10 cellular contexts compared by ENCODE assay signal in genomic region chrX:10157032-10157341, GRCh38. TPM values are rescaled to one million over a fixed set of nuclear protein-coding genes. Genes with fewer than 3 reads are reported as not detected.
A peak's percentile ranks its signal among the peaks of the same experiment; 100 is the strongest.
DNase-seq lines count a peak whose midpoint lies in the region; ATAC-seq and TF ChIP-seq lines count a peak whose summit lies in the region.
"Had no signal": no experiment of that assay in that cellular context is flagged by ENCODE, and none has a peak within 500 bp of the region (broad histone marks: within the 10 kb centered on the region; RNA-seq: fewer than 3 reads in every experiment).

No MANE protein-coding gene starts in this region.

- no peak for TF ChIP-seq CTCF in natural killer cell (IDR thresholded peaks at IDR 0.05)
- TF ChIP-seq CTCF in coronary artery (IDR thresholded peaks at IDR 0.05) = no peak
- no peak for TF ChIP-seq CTCF in lower leg skin (IDR thresholded peaks at IDR 0.05)

- H3K27me3 Mint-ChIP-seq in natural killer cell (ENCODE audit: low read depth in 2 of 2) = peaks cover 21 to 61% of the 10 kb centered on the region in 2 donors
- H3K27me3 Mint-ChIP-seq in natural killer cell treated with Interleukin-12 subunit alpha and Interleukin-12 subunit beta and Interleukin-15 and Interleukin-18, amount 100 ng/mL, for 72 hours = peaks cover 28 to 37% of the 10 kb centered on the region in 2 donors
- peaks cover 0 to 21% (median 0%) of the 10 kb centered on the region in 3 donors for H3K27me3 Mint-ChIP-seq in naive B cell

- ATAC-seq in natural killer cell (no peak), naive B cell (ENCODE audit: low read depth in 2 of 2) (peak in 1 of 2 donors; percentile 40), HG02759 (IDR thresholded peaks at IDR 0.05; ENCODE audit: unreplicated experiment) (no peak), HG03025 (IDR thresholded peaks at IDR 0.05; ENCODE audit: low FRiP score, unreplicated experiment) (no peak)
- ATAC-seq in natural killer cell treated with Interleukin-12 subunit alpha and Interleukin-12 subunit beta and Interleukin-15 and Interleukin-18, amount 100 ng/mL, for 72 hours = no peak

- intact Hi-C loops in natural killer cell (cut with micrococcal nuclease) (no loop called here), lower leg skin (cut with DNase I; ENCODE audit: low total_unique reads) (no loop called here)

- DNase-seq in natural killer cell (no peak), coronary artery (ENCODE audit: low spot score) (no peak), naive B cell (no peak), lower leg skin (ENCODE audit: low spot score in 2 of 2) (no peak)
- no peak for DNase-seq in natural killer cell treated with Interleukin-12 subunit alpha and Interleukin-12 subunit beta and Interleukin-15 and Interleukin-18, amount 100 ng/mL, for 72 hours (ENCODE audit: low spot score)
- no peak for DNase-seq in stimulated activated CD4-positive, alpha-beta T cell treated with anti-CD3 and anti-CD28 coated beads, Interleukin-4, amount 100 ng/mL, for 1 hour
- DNase-seq: CD4-positive, CD25-positive, alpha-beta regulatory T cell had no signal

- peak overlapping the region; percentile 41 for H3K27ac ChIP-seq in coronary artery

- no peak for TF ChIP-seq POLR2A in lower leg skin (IDR thresholded peaks at IDR 0.05)

- H3K4me1 Mint-ChIP-seq in natural killer cell = no peaks in the 10 kb centered on the region
- peaks cover 0 to 3% of the 10 kb centered on the region in 2 donors for H3K4me1 Mint-ChIP-seq in natural killer cell treated with Interleukin-12 subunit alpha and Interleukin-12 subunit beta and Interleukin-15 and Interleukin-18, amount 100 ng/mL, for 72 hours (ENCODE audit: low read depth in 2 of 2)
- peaks cover 22 to 42% (median 33%) of the 10 kb centered on the region in 3 donors for H3K4me1 Mint-ChIP-seq in naive B cell

- H3K4me3 ChIP-seq in coronary artery (peak overlapping the region; percentile 62), lower leg skin (ENCODE audit: low read depth, poor library complexity, severe bottlenecking) (no peak overlapping the region)

- H3K27ac Mint-ChIP-seq in natural killer cell = no peak overlapping the region
- no peak overlapping the region for H3K27ac Mint-ChIP-seq in natural killer cell treated with Interleukin-12 subunit alpha and Interleukin-12 subunit beta and Interleukin-15 and Interleukin-18, amount 100 ng/mL, for 72 hours
- H3K27ac Mint-ChIP-seq in naive B cell = peak overlapping the region; percentile 81 to 93 (median 88)
- H3K27ac Mint-ChIP-seq: activated naive CD4-positive, alpha-beta T cell treated with anti-CD3 and anti-CD28 coated beads, Interleukin-2, amount 50 U/mL, for 24 hours had no signal

- peak overlapping the region; percentile 6 for H3K4me3 Mint-ChIP-seq in natural killer cell
- H3K4me3 Mint-ChIP-seq in natural killer cell treated with Interleukin-12 subunit alpha and Interleukin-12 subunit beta and Interleukin-15 and Interleukin-18, amount 100 ng/mL, for 72 hours = no peak overlapping the region
- peak overlapping the region; percentile 82 to 94 (median 89) for H3K4me3 Mint-ChIP-seq in naive B cell
- H3K4me3 Mint-ChIP-seq: activated naive CD4-positive, alpha-beta T cell treated with anti-CD3 and anti-CD28 coated beads, Interleukin-2, amount 50 U/mL, for 24 hours; CD4-positive, CD25-positive, alpha-beta regulatory T cell had no signal

- no peaks in the 10 kb centered on the region for H3K36me3 Mint-ChIP-seq in natural killer cell
- H3K36me3 Mint-ChIP-seq in natural killer cell treated with Interleukin-12 subunit alpha and Interleukin-12 subunit beta and Interleukin-15 and Interleukin-18, amount 100 ng/mL, for 72 hours = no peaks in the 10 kb centered on the region
- H3K36me3 Mint-ChIP-seq in naive B cell = peaks cover 4 to 13% of the 10 kb centered on the region in 2 donors
- H3K36me3 Mint-ChIP-seq: activated naive CD4-positive, alpha-beta T cell treated with anti-CD3 and anti-CD28 coated beads, Interleukin-2, amount 50 U/mL, for 24 hours; CD4-positive, CD25-positive, alpha-beta regulatory T cell had no signal

- 22 to 24% methylated on average over 7 of the region's 7 CpGs for WGBS in lower leg skin, 2 donors

- H3K9me3 Mint-ChIP-seq in natural killer cell (no peaks in the 10 kb centered on the region), naive B cell (peaks cover 0 to 2% (median 0%) of the 10 kb centered on the region in 7 donors)
- H3K9me3 Mint-ChIP-seq in natural killer cell treated with Interleukin-12 subunit alpha and Interleukin-12 subunit beta and Interleukin-15 and Interleukin-18, amount 100 ng/mL, for 72 hours = no peaks in the 10 kb centered on the region
- H3K9me3 Mint-ChIP-seq: activated naive CD4-positive, alpha-beta T cell treated with anti-CD3 and anti-CD28 coated beads, Interleukin-2, amount 50 U/mL, for 24 hours; CD4-positive, CD25-positive, alpha-beta regulatory T cell had no signal

RNA-seq across cellular contexts. Expression of gene CLCN4, which starts 0.2 kb away (rescaled TPM):
- total RNA-seq in natural killer cell = under 1 TPM; 0.05 to 0.66 (median 0.23) TPM
- not detected for total RNA-seq in natural killer cell treated with Interleukin-12 subunit alpha and Interleukin-12 subunit beta and Interleukin-15 and Interleukin-18, amount 100 ng/mL, for 72 hours
- 10 to 100 TPM; 10.1 to 46.1 (median 28.8) TPM for polyA plus RNA-seq in naive B cell (ENCODE audit: low read depth in 6 of 6)
- 1 to 10 TPM in 3 of 4 donors, under 1 TPM in 1; 0.54 to 5.0 (median 2.6) TPM for total RNA-seq in lower leg skin
- polyA plus RNA-seq: CD4-positive, CD25-positive, alpha-beta regulatory T cell had no signal

Comparison
In these comparisons a context has a peak if more than half of its experiments do, and no peak if none do; other contexts are left out.
1. H3K27ac Mint-ChIP-seq: peak in naive B cell (6 of 6); none in natural killer cell (0 of 2) and natural killer cell treated with Interleukin-12 subunit alpha and Interleukin-12 subunit beta and Interleukin-15 and Interleukin-18, amount 100 ng/mL, for 72 hours (0 of 2).